ENCODE assay signal across 13 cellular contexts in the genomic region with DNA sequence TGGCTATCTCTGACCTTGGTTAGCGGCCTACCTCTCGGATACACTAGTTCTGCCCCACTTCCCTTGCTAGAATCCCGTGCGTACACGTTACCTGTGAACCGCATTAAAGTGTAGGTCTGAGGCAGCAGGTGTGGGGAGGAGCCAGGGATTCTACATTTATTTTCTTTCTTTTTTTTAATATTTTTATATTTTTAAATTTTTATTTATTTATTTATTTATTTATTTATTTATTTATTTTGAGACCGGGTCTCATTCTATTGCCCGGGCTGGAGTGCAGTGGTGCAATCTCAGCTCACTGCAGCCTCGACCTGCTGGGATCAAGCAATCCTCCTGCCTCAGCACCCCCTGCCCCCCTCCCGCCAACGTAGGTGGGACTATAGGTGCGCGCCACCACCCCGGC.
A peak's percentile ranks its signal among the peaks of the same experiment; 100 is the strongest.
DNase-seq lines count a peak whose midpoint lies in the region; ATAC-seq and TF ChIP-seq lines count a peak whose summit lies in the region.
"Had no signal": no experiment of that assay in that cellular context is flagged by ENCODE, and none has a peak within 500 bp of the region (broad histone marks: within the 10 kb centered on the region; RNA-seq: fewer than 3 reads in every experiment).

No MANE protein-coding gene starts in this region.

- H3F3A ChIP-seq in PC-3 (ENCODE audit: low read length, unreplicated experiment), result peaks cover 22% of the 10 kb centered on the region

- TF ChIP-seq CTCF in PC-3 (conservative IDR thresholded peaks at IDR 0.05; ENCODE audit: low read depth, low read length) (no peak), epithelial cell of proximal tubule (conservative IDR thresholded peaks at IDR 0.05; ENCODE audit: low read depth, low read length) (no peak), dorsolateral prefrontal cortex (IDR thresholded peaks at IDR 0.05 in 54 of 56, conservative IDR thresholded peaks at IDR 0.05 in 2 of 56; ENCODE audit: low read depth in 1 of 56, partially characterized antibody in 56 of 56) (no peak)

- H3K27ac ChIP-seq in BLaER1 treated with 17β-estradiol and CSF1 and Interleukin-3, amounts not matched to agents 10 nM and 100 nM, result peak overlapping the region in 3 of 11 experiments; percentile 75 to 83 (median 79); a peak in 3 of 22 replicates
- H3K27ac ChIP-seq in PC-3 (ENCODE audit: low read length) (peak overlapping the region; percentile 99), dorsolateral prefrontal cortex (no peak overlapping the region)

- H3K4me1 ChIP-seq in BLaER1 treated with 17β-estradiol and CSF1 and Interleukin-3, amounts not matched to agents 10 nM and 100 nM, result peaks cover 39 to 76% (median 69%) of the 10 kb centered on the region in 10 experiments
- peaks cover 66% of the 10 kb centered on the region for H3K4me1 ChIP-seq in PC-3 (ENCODE audit: insufficient read depth, low read length)
- H3K4me1 ChIP-seq: BE2C had no signal

- H3K27me3 ChIP-seq in BLaER1 treated with 17β-estradiol and CSF1 and Interleukin-3, amounts not matched to agents 10 nM and 100 nM, result no peaks in the 10 kb centered on the region
- H3K27me3 ChIP-seq in PC-3 (ENCODE audit: low read length), result no peaks in the 10 kb centered on the region
- no peaks in the 10 kb centered on the region for H3K27me3 ChIP-seq in dorsolateral prefrontal cortex
- H3K27me3 ChIP-seq: BE2C had no signal

- CTCF ChIA-PET in PC-3 (lab: Charles Lee), result no interaction called here

- H4K20me1 ChIP-seq in BLaER1 treated with 17β-estradiol and CSF1 and Interleukin-3, amounts not matched to agents 10 nM and 100 nM, result peaks cover 0 to 3% (median 0%) of the 10 kb centered on the region in 11 experiments; a peak in 2 of 22 replicates
- no peaks in the 10 kb centered on the region for H4K20me1 ChIP-seq in PC-3 (ENCODE audit: low read length)

- peaks cover 0 to 3% (median 0%) of the 10 kb centered on the region in 11 experiments; a peak in 1 of 22 replicates for H3K9me3 ChIP-seq in BLaER1 treated with 17β-estradiol and CSF1 and Interleukin-3, amounts not matched to agents 10 nM and 100 nM (replicated peaks in 1 of 11)
- no peaks in the 10 kb centered on the region for H3K9me3 ChIP-seq in PC-3 (ENCODE audit: low read length)
- H3K9me3 ChIP-seq: BE2C had no signal

- H3K4me3 ChIP-seq in BLaER1 treated with 17β-estradiol and CSF1 and Interleukin-3, amounts not matched to agents 10 nM and 100 nM, result no peak overlapping the region
- H3K4me3 ChIP-seq in PC-3 (ENCODE audit: low read length) (no peak overlapping the region), epithelial cell of proximal tubule (ENCODE audit: low read depth, low read length) (peak overlapping the region; percentile 47), dorsolateral prefrontal cortex (no peak overlapping the region)

- ATAC-seq in PC-3 (no peak), HG02588 (IDR thresholded peaks at IDR 0.05; ENCODE audit: unreplicated experiment) (no peak), GM21786 (IDR thresholded peaks at IDR 0.05; ENCODE audit: unreplicated experiment) (no peak)

- intact Hi-C loops in PC-3 (cut with micrococcal nuclease), result no loop called here
- intact Hi-C loops in dorsolateral prefrontal cortex (cut with DNase I), result loop anchor here in 1 of 2 donors (10.0 kb wide), 1 partner anchor 405 kb away; no protein-coding TSS in a partner anchor

- no peak overlapping the region for H3K9ac ChIP-seq in BLaER1 treated with 17β-estradiol and CSF1 and Interleukin-3, amounts not matched to agents 10 nM and 100 nM
- peak overlapping the region; percentile 96; the same call in 1 of the 2 replicates for H3K9ac ChIP-seq in PC-3 (ENCODE audit: low read length)

- H3K9me2 ChIP-seq in PC-3 (replicated peaks; ENCODE audit: low read length), result no peaks in the 10 kb centered on the region

- H3K79me2 ChIP-seq in PC-3 (ENCODE audit: low read length), result no peaks in the 10 kb centered on the region

- DNase-seq in PC-3 (no peak), epithelial cell of proximal tubule (ENCODE audit: low read depth) (no peak), dorsolateral prefrontal cortex (no peak)
- DNase-seq: BE2C; CD4-positive, alpha-beta memory T cell; DMS153; DMS79; GDM1; GOT3; H7 had no signal

- POLR2A ChIA-PET in PC-3 (lab: Charles Lee; ENCODE audit: unreplicated experiment), result no interaction called here

- H3K36me3 ChIP-seq in BLaER1 treated with 17β-estradiol and CSF1 and Interleukin-3, amounts not matched to agents 10 nM and 100 nM, result no peaks in the 10 kb centered on the region
- H3K36me3 ChIP-seq in PC-3 (ENCODE audit: low read depth, low read length), result peaks cover 7% of the 10 kb centered on the region
- H3K36me3 ChIP-seq: BE2C had no signal

- H2AFZ ChIP-seq in PC-3 (ENCODE audit: low read length), result no peak overlapping the region

- H3K4me2 ChIP-seq in BLaER1 treated with 17β-estradiol and CSF1 and Interleukin-3, amounts not matched to agents 10 nM and 100 nM, result peak overlapping the region in 9 of 11 experiments; percentile 75 to 95 (median 84); a peak in 12 of 22 replicates
- no peak overlapping the region for H3K4me2 ChIP-seq in PC-3 (ENCODE audit: low read length)

- BruUV-seq in PC-3 (replicated peaks; lab: Mats Ljungman, UMichigan), result no TSS peak
